Comparison of ENCODE assay signal across 8 cellular contexts in the genomic region with DNA sequence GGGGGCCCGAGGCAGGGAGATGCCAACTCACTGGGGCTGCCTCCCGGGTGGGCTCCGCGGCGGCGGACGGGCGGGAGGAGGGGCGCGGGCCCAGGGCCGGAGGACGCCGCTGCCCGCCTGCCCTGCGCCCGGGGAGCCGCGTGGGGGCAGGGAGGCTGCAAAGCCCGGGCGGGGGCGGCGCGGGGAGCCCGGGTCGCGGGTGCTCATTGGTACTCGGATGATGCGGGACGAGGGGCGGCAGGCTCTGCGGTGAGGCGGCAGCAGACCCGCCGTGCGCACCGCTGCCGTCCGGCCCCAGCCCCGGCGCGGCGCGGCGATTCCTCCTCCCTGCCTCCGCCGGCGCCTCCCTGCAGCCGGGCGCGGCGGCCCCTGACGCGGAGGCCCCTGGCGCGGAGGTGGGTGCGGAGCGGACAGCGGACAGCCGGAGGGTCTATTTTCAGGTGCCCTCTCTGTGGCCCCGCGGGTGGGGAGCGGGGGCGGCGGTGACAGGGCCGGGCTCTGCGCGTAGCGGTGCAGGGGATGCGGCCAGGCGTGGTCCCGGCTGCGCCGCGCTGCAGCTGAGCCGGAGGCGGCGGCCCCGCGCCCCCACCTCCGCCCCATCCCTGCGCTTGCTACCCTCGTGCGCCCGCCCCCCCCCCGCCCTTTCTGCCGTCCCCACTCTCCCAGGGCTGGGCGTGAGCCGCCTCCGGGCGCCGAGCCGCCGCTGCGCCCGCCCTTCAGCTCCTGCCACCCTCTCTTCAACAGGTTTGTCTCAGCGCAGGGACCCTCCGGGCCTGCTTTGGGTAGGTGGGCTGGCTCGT. TPM values are rescaled to one million over a fixed set of nuclear protein-coding genes. Genes with fewer than 3 reads are reported as not detected.
DNase-seq lines count a peak whose midpoint lies in the region; ATAC-seq, FAIRE-seq and TF ChIP-seq lines count a peak whose summit lies in the region.

No MANE protein-coding gene starts in this region.

- 0 to 1% (median 1%) methylated on average over 19 to 98 of the region's 98 CpGs for WGBS in small intestine, 3 donors

- H3K27ac ChIP-seq in Panc1 (ENCODE audit: low read length) (peak overlapping the region; percentile 87), small intestine (ENCODE audit: low read depth in 1 of 2, low read length in 1 of 2) (peak overlapping the region in 1 of 2 donors; percentile 81)

- POLR2A ChIA-PET in Panc1 (lab: Charles Lee): interaction anchor here (0.7 kb wide), 1 partner anchor 382 kb away, joined by 3 read pairs; no protein-coding TSS in a partner anchor

- H3K4me1 ChIP-seq in Panc1 (ENCODE audit: control insufficient read depth, insufficient read depth, low read length): peaks cover 26% of the 10 kb centered on the region
- H3K4me1 ChIP-seq in small intestine (ENCODE audit: control insufficient read depth in 2 of 2, insufficient read depth in 1 of 2, low read depth in 1 of 2, low read length in 1 of 2): peaks cover 0 to 5% of the 10 kb centered on the region in 2 donors

- H3K36me3 ChIP-seq in Panc1 (ENCODE audit: control insufficient read depth, insufficient read depth, low read length) (no peaks in the 10 kb centered on the region; the same call in 1 of the 2 replicates), small intestine (ENCODE audit: control insufficient read depth in 2 of 2, insufficient read depth in 2 of 2, low read length in 2 of 2) (no peaks in the 10 kb centered on the region)

- H3K4me3 ChIP-seq in Panc1 (ENCODE audit: low read depth in 2 of 2, low read length in 2 of 2): peak overlapping the region; percentile 82 to 86
- peak overlapping the region; percentile 53 to 67 for H3K4me3 ChIP-seq in small intestine (ENCODE audit: low read depth in 1 of 2, low read length in 2 of 2)

- DNase-seq in NCI-H82 (lab: John Stamatoyannopoulos, UW) (peak; percentile 66), NCI-H82 treated with DMSO at 0.1 percent for 48 hours (lab: John Stamatoyannopoulos, UW; ENCODE audit: unreplicated experiment) (no peak), Panc1 (ENCODE audit: low read depth, low spot score) (no peak), T47D (ENCODE audit: low read depth in 1 of 2, low spot score in 1 of 2) (peak; percentile 6 to 16), iPS-NIHi7 (ENCODE audit: extremely low spot score) (peak; percentile 45), small intestine (no peak), GF-D8 (lab: John Stamatoyannopoulos, UW) (no peak)

- intact Hi-C loops in Panc1 (cut with micrococcal nuclease; ENCODE audit: unreplicated experiment): loop anchor here (10.0 kb wide), 1 partner anchor 98 kb away; no protein-coding TSS in a partner anchor

- FAIRE-seq in small intestine (lab: Jason Lieb, UNC): no peak

- BruUV-seq in Panc1 (replicated peaks; lab: Mats Ljungman, UMichigan): no TSS peak

- in situ Hi-C loops in Panc1 (cut with HindIII; ENCODE audit: low pct_unique_long_range_greater_than_20kb, low sequenced_read_pairs) (no loop called here), T47D (cut with HindIII; ENCODE audit: low pct_unique_long_range_greater_than_20kb, low sequenced_read_pairs) (no loop called here)

- CTCF ChIA-PET in Panc1 (lab: Charles Lee): interaction anchor here (0.6 kb wide), 1 partner anchor 238 kb away, joined by 3 read pairs; no protein-coding TSS in a partner anchor

- H3K27me3 ChIP-seq in Panc1 (ENCODE audit: control insufficient read depth, insufficient read depth, low read length): no peaks in the 10 kb centered on the region
- H3K27me3 ChIP-seq in small intestine (ENCODE audit: control insufficient read depth in 2 of 2, insufficient read depth in 2 of 2, low read length in 2 of 2): peaks cover 6 to 7% of the 10 kb centered on the region in 2 donors

- peak; percentile 9; the same call in 1 of the 2 replicates for TF ChIP-seq CTCF in Panc1 (IDR thresholded peaks at IDR 0.05)

- no peaks in the 10 kb centered on the region for H3K9me3 ChIP-seq in Panc1 (ENCODE audit: control insufficient read depth, insufficient read depth, low read depth, low read length)
- no peaks in the 10 kb centered on the region for H3K9me3 ChIP-seq in small intestine (ENCODE audit: control insufficient read depth, low read depth)

- ATAC-seq in HG02938 (IDR thresholded peaks at IDR 0.05; ENCODE audit: unreplicated experiment) (peak; percentile 36), Panc1 (peak; percentile 78)

RNA-seq across cellular contexts. Expression of gene SPTBN1, which starts 0.6 kb away (rescaled TPM):
- total RNA-seq in Panc1 (2021; ENCODE audit: unreplicated experiment): 169 TPM
- 69.5 TPM for polyA plus RNA-seq in Panc1 (2012; ENCODE audit: insufficient read length)
- polyA plus RNA-seq in small intestine: 10 to 100 TPM; 27.1 to 69.8 (median 32.4) TPM

Comparison
In these comparisons a context has a peak if more than half of its experiments do, and no peak if none do; other contexts are left out.
1. DNase-seq: peak in NCI-H82 (single experiment), T47D (2 of 2) and iPS-NIHi7 (single experiment); none in NCI-H82 treated with DMSO at 0.1 percent for 48 hours (single experiment), Panc1 (single experiment), small intestine (single experiment) and GF-D8 (single experiment).